1 cellular context compared by ENCODE assay signal in the genomic region with DNA sequence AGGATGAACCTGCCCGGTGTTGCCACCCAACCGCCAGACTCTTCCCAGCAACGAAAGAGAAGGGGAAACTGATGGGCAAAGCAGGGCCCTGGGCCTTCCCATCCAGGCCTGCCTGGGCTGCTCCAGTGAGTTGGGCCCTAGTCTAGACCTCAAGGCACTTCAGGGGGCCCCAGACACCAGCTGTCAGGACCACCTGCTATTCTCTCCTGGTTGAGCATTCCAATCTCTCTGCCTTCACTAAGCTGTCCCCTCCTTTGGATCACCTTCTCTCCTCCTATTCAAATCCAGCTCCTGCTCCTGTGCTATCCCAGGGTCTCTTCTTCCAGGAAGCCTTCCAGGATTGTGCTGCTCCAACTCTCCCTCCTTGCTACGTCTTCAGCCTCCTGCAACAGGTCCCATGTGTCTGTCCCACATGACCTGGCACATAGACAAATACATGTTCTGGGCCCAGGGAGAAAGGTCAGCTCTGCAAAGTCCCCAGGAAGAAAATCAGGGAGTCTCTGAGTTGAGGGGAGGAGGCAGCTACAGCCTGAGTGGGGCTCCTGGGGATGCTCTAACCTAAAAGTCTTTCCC.
TF ChIP-seq lines count a peak whose summit lies in the region.

No MANE protein-coding gene starts in this region.

TF ChIP-seq in HepG2, 621 proteins besides CTCF, POLR2A, EP300 and RAD21:
- TF ChIP-seq ZNF878 (CRISPR knock-in tag; IDR thresholded peaks at IDR 0.05) = no peak
- TF ChIP-seq LRRFIP1 (CRISPR knock-in tag; conservative IDR thresholded peaks at IDR 0.05) = no peak
- TF ChIP-seq ZFP36 (IDR thresholded peaks at IDR 0.05; ENCODE audit: borderline replicate concordance, low read depth, low read length, partially characterized antibody) = peak; percentile 79
- TF ChIP-seq, protein P1, sequence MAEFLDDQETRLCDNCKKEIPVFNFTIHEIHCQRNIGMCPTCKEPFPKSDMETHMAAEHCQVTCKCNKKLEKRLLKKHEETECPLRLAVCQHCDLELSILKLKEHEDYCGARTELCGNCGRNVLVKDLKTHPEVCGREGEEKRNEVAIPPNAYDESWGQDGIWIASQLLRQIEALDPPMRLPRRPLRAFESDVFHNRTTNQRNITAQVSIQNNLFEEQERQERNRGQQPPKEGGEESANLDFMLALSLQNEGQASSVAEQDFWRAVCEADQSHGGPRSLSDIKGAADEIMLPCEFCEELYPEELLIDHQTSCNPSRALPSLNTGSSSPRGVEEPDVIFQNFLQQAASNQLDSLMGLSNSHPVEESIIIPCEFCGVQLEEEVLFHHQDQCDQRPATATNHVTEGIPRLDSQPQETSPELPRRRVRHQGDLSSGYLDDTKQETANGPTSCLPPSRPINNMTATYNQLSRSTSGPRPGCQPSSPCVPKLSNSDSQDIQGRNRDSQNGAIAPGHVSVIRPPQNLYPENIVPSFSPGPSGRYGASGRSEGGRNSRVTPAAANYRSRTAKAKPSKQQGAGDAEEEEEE (CRISPR knock-in tag; IDR thresholded peaks at IDR 0.05; ENCODE audit: borderline replicate concordance) = 0 out of 2 replicates have a peak, but pooled peaks have one; percentile 27
